In genomic region chr16:29862884-29863668, GRCh38 we compare ENCODE assay signal across 8 cellular contexts. TPM values are rescaled to one million over a fixed set of nuclear protein-coding genes. Genes with fewer than 3 reads are reported as not detected.
DNase-seq lines count a peak whose midpoint lies in the region; ATAC-seq and TF ChIP-seq lines count a peak whose summit lies in the region.

Gene CDIPT, minus strand, starts transcription at chr16:29863226. Its CDS starts 369 bp downstream, at chr16:29862857.

- ATAC-seq in HG02678 (IDR thresholded peaks at IDR 0.05; ENCODE audit: unreplicated experiment) (peak; percentile 95), Right ventricle myocardium inferior (peak; percentile 98)

- peaks cover 4% of the 10 kb centered on the region for H3K4me1 ChIP-seq in ovary (ENCODE audit: insufficient read depth)
- H3K4me1 ChIP-seq in thyroid gland = peaks cover 13% of the 10 kb centered on the region in 2 donors

- TF ChIP-seq EP300 in ovary (IDR thresholded peaks at IDR 0.05) = no peak

- H3K9me3 ChIP-seq in ovary (no peaks in the 10 kb centered on the region), thyroid gland (no peaks in the 10 kb centered on the region)

- H3K36me3 ChIP-seq in ovary (no peaks in the 10 kb centered on the region), thyroid gland (peaks cover 21 to 27% of the 10 kb centered on the region in 2 donors)

- H3K27me3 ChIP-seq in ovary = no peaks in the 10 kb centered on the region
- no peaks in the 10 kb centered on the region for H3K27me3 ChIP-seq in thyroid gland

- peak within 1 kb of the TSS; percentile 60 for H3K4me3 ChIP-seq in GM12865 (ENCODE audit: low read depth, low read length)
- peak within 1 kb of the TSS; percentile 77 for H3K4me3 ChIP-seq in ovary
- H3K4me3 ChIP-seq in thyroid gland (replicated peaks in 1 of 3) = peak within 1 kb of the TSS; percentile 84 to 100 (median 92)

- DNase-seq in GM12865 (ENCODE audit: low read depth) (peak; percentile 99), NCI-H1417 (lab: John Stamatoyannopoulos, UW) (peak; percentile 92 to 99 (median 97)), SW 1271 (lab: John Stamatoyannopoulos, UW) (peak; percentile 97 to 98), Right ventricle myocardium inferior (ENCODE audit: missing footprints) (peak; percentile 97), ovary (peak; percentile 90 to 93 (median 93)), thyroid gland (peak; percentile 95 to 96)
- peak; percentile 79 for DNase-seq in activated naive CD8-positive, alpha-beta T cell treated with anti-CD3 and anti-CD28 coated beads, Interleukin-2, amount 50 U/mL, for 16 hours (ENCODE audit: low read depth, low spot score)

- WGBS in ovary, 3 donors = 0 to 1% (median 0%) methylated on average over 45 to 57 of the region's 57 CpGs
- WGBS in thyroid gland, 2 donors = 0% methylated on average over 35 of the region's 57 CpGs

- H3K27ac ChIP-seq in ovary (peak within 1 kb of the TSS; percentile 89 to 93), thyroid gland (peak within 1 kb of the TSS; percentile 92 to 97 (median 93))

- TF ChIP-seq POLR2A in ovary (IDR thresholded peaks at IDR 0.05) (no peak), thyroid gland (IDR thresholded peaks at IDR 0.05) (no peak)

- TF ChIP-seq CTCF in GM12865 (IDR thresholded peaks at IDR 0.05; ENCODE audit: insufficient read depth, low read depth, low read length, missing control alignments) (peak; percentile 82), ovary (IDR thresholded peaks at IDR 0.05) (peak; percentile 35 to 91 (median 84)), thyroid gland (IDR thresholded peaks at IDR 0.05) (peak in 5 of 6 experiments; percentile 29 to 79 (median 58))

- intact Hi-C loops in Right ventricle myocardium inferior (cut with DNase I) (loop anchor here (1.0 to 10.0 kb wide), 2 partner anchors 73 to 142 kb away; partner anchors contain the start of gene KIF22), ovary (cut with DNase I) (loop anchor here in 1 of 4 donors (10.0 kb wide), 1 partner anchor 142 kb away; no protein-coding TSS in a partner anchor), thyroid gland (cut with DNase I) (no loop called here)

RNA-seq across cellular contexts. Expression of gene CDIPT, which starts in this region (rescaled TPM):
- 65.8 TPM for total RNA-seq in Right ventricle myocardium inferior
- 100 to 1,000 TPM in 4 of 7 donors, 10 to 100 TPM in 3; 88.2 to 121 (median 110) TPM for total RNA-seq in ovary
- 100 to 1,000 TPM in 1 of 2 donors, 10 to 100 TPM in 1; 47.6 to 145 TPM for polyA plus RNA-seq in ovary
- 100 to 1,000 TPM in 2 of 4 donors, 10 to 100 TPM in 2; 79.3 to 122 (median 99.3) TPM for total RNA-seq in thyroid gland

Comparison
In these comparisons a context has a peak if more than half of its experiments do, and no peak if none do; other contexts are left out.
1. Peak in every context shown above with its lines: DNase-seq, ATAC-seq, H3K4me3 ChIP-seq and H3K27ac ChIP-seq.